ENCODE assay signal across 15 cellular contexts in the genomic region with DNA sequence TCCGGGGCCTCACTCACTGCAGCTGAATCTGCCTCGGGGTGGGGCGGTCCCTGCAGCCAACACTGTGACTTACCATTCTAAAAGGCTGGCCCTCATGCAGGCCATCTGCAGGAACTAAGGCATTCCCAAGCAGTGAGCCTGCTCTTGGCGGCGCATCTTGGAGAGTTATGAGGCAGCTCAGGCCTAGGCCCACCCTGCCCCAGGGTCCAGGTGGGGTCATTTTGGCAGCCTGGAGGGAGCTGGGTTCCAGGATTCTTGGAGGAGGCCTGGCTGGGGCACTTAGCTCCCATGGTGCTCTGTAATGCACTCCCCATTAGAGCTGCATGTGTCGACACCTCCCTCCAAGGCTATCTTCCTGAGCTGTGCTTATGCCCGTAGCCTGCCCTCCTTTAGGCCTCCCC. TPM values are rescaled to one million over a fixed set of nuclear protein-coding genes. Genes with fewer than 3 reads are reported as not detected.
DNase-seq lines count a peak whose midpoint lies in the region; ATAC-seq, FAIRE-seq and TF ChIP-seq lines count a peak whose summit lies in the region.
"Had no signal": no experiment of that assay in that cellular context is flagged by ENCODE, and none has a peak within 500 bp of the region (broad histone marks: within the 10 kb centered on the region; RNA-seq: fewer than 3 reads in every experiment).

No MANE protein-coding gene starts in this region.

- H3K4me3 Mint-ChIP-seq in stimulated activated effector memory CD8-positive, alpha-beta T cell treated with anti-CD3 and anti-CD28 coated beads, Interleukin-12 subunit alpha, Interleukin-12 subunit beta, amount 100 ng/mL, for 72 hours, result no peak overlapping the region
- no peak overlapping the region for H3K4me3 Mint-ChIP-seq in T-helper 17 cell
- H3K4me3 Mint-ChIP-seq: neural progenitor cell; T-helper 1 cell treated with Interleukin-12 subunit alpha and Interleukin-12 subunit beta and Interleukin-4 antibody, amounts not matched to agents 30 μg/mL and 1 μg/mL, for 36 hours had no signal

- peak; percentile 28 for DNase-seq in EL
- DNase-seq in GM12878 (ENCODE audit: low read depth, low spot score), result no peak
- peak; percentile 84 for DNase-seq in right atrium auricular region (ENCODE audit: low spot score)
- no peak for DNase-seq in stimulated activated effector memory CD8-positive, alpha-beta T cell treated with anti-CD3 and anti-CD28 coated beads, Interleukin-12 subunit alpha, Interleukin-12 subunit beta, amount 100 ng/mL, for 72 hours (ENCODE audit: low spot score in 2 of 2)
- no peak for DNase-seq in Kasumi-1 (lab: John Stamatoyannopoulos, UW)
- DNase-seq in T-helper 17 cell, result no peak
- no peak for DNase-seq in NCI-H2029 treated with DMSO at 0.1 percent for 48 hours (lab: John Stamatoyannopoulos, UW)
- DNase-seq: activated CD4-positive, alpha-beta T cell treated with anti-CD3 and anti-CD28 coated beads for 48 hours; anterior cingulate cortex; dermis blood vessel endothelial cell; stomach had no signal

- SMC1A ChIA-PET in GM12878 (lab: Charles Lee; ENCODE audit: uncharacterized antibody, unreplicated experiment), result no interaction called here

- RAD21 ChIA-PET in GM12878 (lab: Charles Lee; ENCODE audit: unreplicated experiment), result no interaction called here

- H3K4me1 ChIP-seq in GM12878 (ENCODE audit: control insufficient read depth, insufficient read depth, low read length) (no peaks in the 10 kb centered on the region), right atrium auricular region (no peaks in the 10 kb centered on the region)
- H3K4me1 ChIP-seq: neural progenitor cell had no signal

- H3K4me3 ChIP-seq in GM12878 (no peak overlapping the region), right atrium auricular region (no peak overlapping the region)
- H3K4me3 ChIP-seq: neural progenitor cell, stomach had no signal

- H3K27me3 ChIP-seq in GM12878 (replicated peaks in 1 of 2; ENCODE audit: control insufficient read depth in 2 of 2, insufficient read depth in 2 of 2, low read length in 1 of 2), result no peaks in the 10 kb centered on the region
- no peaks in the 10 kb centered on the region for H3K27me3 ChIP-seq in right atrium auricular region
- H3K27me3 ChIP-seq: neural progenitor cell, stomach had no signal

- TF ChIP-seq CTCF in GM12878 (IDR thresholded peaks at IDR 0.05 in 2 of 3, conservative IDR thresholded peaks at IDR 0.05 in 1 of 3; ENCODE audit: control insufficient read depth in 2 of 3, extremely low read depth in 1 of 3, insufficient read depth in 1 of 3, low read depth in 3 of 3, low read length in 3 of 3), result no peak
- TF ChIP-seq CTCF in right atrium auricular region (IDR thresholded peaks at IDR 0.05), result no peak

- H2AFZ ChIP-seq in GM12878 (ENCODE audit: control insufficient read depth, low read depth, low read length), result no peak overlapping the region
- H2AFZ ChIP-seq: neural progenitor cell had no signal

- no peak overlapping the region for H3K9ac ChIP-seq in GM12878 (ENCODE audit: control insufficient read depth, insufficient read depth, low read length)
- H3K9ac ChIP-seq: neural progenitor cell had no signal

- WGBS in GM12878 (ENCODE audit: insufficient coverage, insufficient replicate concordance, low lambda C conversion rate, missing lambda C conversion rate), result 29% methylated on average over 7 of the region's 7 CpGs

- no peaks in the 10 kb centered on the region for H3K79me2 ChIP-seq in GM12878 (ENCODE audit: control insufficient read depth, insufficient read depth, low read length)

- in situ Hi-C loops in GM12878 (cut with MboI), result no loop called here

- H3K36me3 ChIP-seq in GM12878 (ENCODE audit: control insufficient read depth in 2 of 2, insufficient read depth in 2 of 2, low read length in 1 of 2) (no peaks in the 10 kb centered on the region), right atrium auricular region (no peaks in the 10 kb centered on the region)
- H3K36me3 ChIP-seq: neural progenitor cell, stomach had no signal

- no peak overlapping the region for H3K4me2 ChIP-seq in GM12878 (ENCODE audit: control insufficient read depth, insufficient read depth)
- H3K4me2 ChIP-seq: neural progenitor cell had no signal

- BruUV-seq in GM12878 (replicated peaks; lab: Mats Ljungman, UMichigan), result no TSS peak

- H3K27ac ChIP-seq in GM12878 (ENCODE audit: control insufficient read depth, insufficient read depth) (no peak overlapping the region), right atrium auricular region (no peak overlapping the region)
- H3K27ac ChIP-seq: C4-2B, neural progenitor cell, stomach had no signal

- POLR2A ChIA-PET in GM12878 (lab: Charles Lee), result no interaction called here

- intact Hi-C loops in GM12878 (cut with micrococcal nuclease; ENCODE audit: unreplicated experiment), result no loop called here

- no peaks in the 10 kb centered on the region for H3K9me3 ChIP-seq in GM12878 (replicated peaks; ENCODE audit: control insufficient read depth, insufficient read depth, low read length)
- H3K9me3 ChIP-seq in right atrium auricular region, result no peaks in the 10 kb centered on the region
- H3K9me3 ChIP-seq in T-helper 17 cell (ENCODE audit: control insufficient read depth, low read length, poor library complexity, severe bottlenecking), result no peaks in the 10 kb centered on the region
- H3K9me3 ChIP-seq: stomach had no signal

- no peaks in the 10 kb centered on the region for H4K20me1 ChIP-seq in GM12878 (ENCODE audit: control insufficient read depth, insufficient read depth)

- ATAC-seq in GM12878 (peak; percentile 17; the same call in 2 of the 3 replicates), T-helper 17 cell (no peak), HG03521 (IDR thresholded peaks at IDR 0.05; ENCODE audit: unreplicated experiment) (no peak)
- no peak for ATAC-seq in stimulated activated effector memory CD8-positive, alpha-beta T cell treated with anti-CD3 and anti-CD28 coated beads, Interleukin-12 subunit alpha, Interleukin-12 subunit beta, amount 100 ng/mL, for 72 hours

- TF ChIP-seq RAD21 in GM12878 (IDR thresholded peaks at IDR 0.05; ENCODE audit: insufficient read depth, low read depth, low read length), result no peak

- FAIRE-seq in GM12878 (lab: Jason Lieb, UNC), result no peak

- CTCF ChIA-PET in GM12878 (lab: Yijun Ruan, JAX), result no interaction called here

- H3K36me3 Mint-ChIP-seq in stimulated activated effector memory CD8-positive, alpha-beta T cell treated with anti-CD3 and anti-CD28 coated beads, Interleukin-12 subunit alpha, Interleukin-12 subunit beta, amount 100 ng/mL, for 72 hours, result no peaks in the 10 kb centered on the region
- no peaks in the 10 kb centered on the region for H3K36me3 Mint-ChIP-seq in T-helper 17 cell (ENCODE audit: low read depth)
- H3K36me3 Mint-ChIP-seq: neural progenitor cell had no signal

- no peaks in the 10 kb centered on the region for H3K9me3 Mint-ChIP-seq in stimulated activated effector memory CD8-positive, alpha-beta T cell treated with anti-CD3 and anti-CD28 coated beads, Interleukin-12 subunit alpha, Interleukin-12 subunit beta, amount 100 ng/mL, for 72 hours
- H3K9me3 Mint-ChIP-seq: T-helper 1 cell treated with Interleukin-12 subunit alpha and Interleukin-12 subunit beta and Interleukin-4 antibody, amounts not matched to agents 30 μg/mL and 1 μg/mL, for 36 hours had no signal

- no peak for TF ChIP-seq EP300 in GM12878 (IDR thresholded peaks at IDR 0.05; ENCODE audit: borderline replicate concordance in 1 of 2, control insufficient read depth in 1 of 2, low read depth in 2 of 2, low read length in 2 of 2)

- TF ChIP-seq POLR2A in GM12878 (IDR thresholded peaks at IDR 0.05; ENCODE audit: low read depth, low read length), result no peak

- peaks cover 6% of the 10 kb centered on the region for H3K27me3 Mint-ChIP-seq in T-helper 17 cell

- H3K4me1 Mint-ChIP-seq in stimulated activated effector memory CD8-positive, alpha-beta T cell treated with anti-CD3 and anti-CD28 coated beads, Interleukin-12 subunit alpha, Interleukin-12 subunit beta, amount 100 ng/mL, for 72 hours, result no peaks in the 10 kb centered on the region
- H3K4me1 Mint-ChIP-seq in T-helper 17 cell, result no peaks in the 10 kb centered on the region

- peak overlapping the region; percentile 62 for H3K27ac Mint-ChIP-seq in stimulated activated effector memory CD8-positive, alpha-beta T cell treated with anti-CD3 and anti-CD28 coated beads, Interleukin-12 subunit alpha, Interleukin-12 subunit beta, amount 100 ng/mL, for 72 hours
- H3K27ac Mint-ChIP-seq in T-helper 17 cell, result no peak overlapping the region
- H3K27ac Mint-ChIP-seq: neural progenitor cell; T-helper 1 cell treated with Interleukin-12 subunit alpha and Interleukin-12 subunit beta and Interleukin-4 antibody, amounts not matched to agents 30 μg/mL and 1 μg/mL, for 36 hours had no signal

TF ChIP-seq in GM12878, 131 proteins besides CTCF, POLR2A, EP300 and RAD21 (continues in another document):
- TF ChIP-seq, protein P1, sequence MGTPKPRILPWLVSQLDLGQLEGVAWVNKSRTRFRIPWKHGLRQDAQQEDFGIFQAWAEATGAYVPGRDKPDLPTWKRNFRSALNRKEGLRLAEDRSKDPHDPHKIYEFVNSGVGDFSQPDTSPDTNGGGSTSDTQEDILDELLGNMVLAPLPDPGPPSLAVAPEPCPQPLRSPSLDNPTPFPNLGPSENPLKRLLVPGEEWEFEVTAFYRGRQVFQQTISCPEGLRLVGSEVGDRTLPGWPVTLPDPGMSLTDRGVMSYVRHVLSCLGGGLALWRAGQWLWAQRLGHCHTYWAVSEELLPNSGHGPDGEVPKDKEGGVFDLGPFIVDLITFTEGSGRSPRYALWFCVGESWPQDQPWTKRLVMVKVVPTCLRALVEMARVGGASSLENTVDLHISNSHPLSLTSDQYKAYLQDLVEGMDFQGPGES (IDR thresholded peaks at IDR 0.05), result no peak

RNA-seq across cellular contexts. Expression of a gene that starts 14.8 kb away (rescaled TPM):
- 12.6 and 12.8 TPM in 2 replicates for total RNA-seq in GM12878 (2013; cell fraction: nucleolus; rRNA removed)
- total RNA-seq in GM12878 (2014; rRNA removed) (16.1 and 21.3 TPM in 2 replicates), GM12878 (2014; rRNA removed; fragmentation: Illumina TruSeq; extraction: Trizol) (6.3 and 9.6 TPM in 2 replicates), GM12878 (2021) (21.0 TPM in 2 replicates), right atrium auricular region (10 to 100 TPM in 1 of 2 donors, 1 to 10 TPM in 1; 7.6 to 15.3 TPM), T-helper 17 cell (100 to 1,000 TPM; 132 to 133 TPM)
- 11.7 TPM for polyA plus RNA-seq in GM12878 (2011; ENCODE audit: low read depth)
- polyA plus RNA-seq in GM12878 (2011; rRNA removed) (1.3 and 2.2 TPM in 2 replicates), GM12878 (2014; fragmentation: Illumina TruSeq; extraction: Trizol) (2.7 and 6.7 TPM in 2 replicates), GM12878 (2014; fragmentation: Nextera tagmentation; extraction: Ambion mirVana) (under 1 TPM; 0.32 to 0.91 TPM), GM12878 (2014; rRNA removed) (12.7 and 20.5 TPM in 2 replicates), GM12878 (2016; fragmentation: Nextera tagmentation; extraction: Ambion mirVana) (10 to 100 TPM; 15.8 to 16.8 TPM)
- polyA plus RNA-seq in GM12878 (2011; cell fraction: cytosol; rRNA removed), result 2.6 and 3.7 TPM in 2 replicates
- 7.8 and 7.9 TPM in 2 replicates for polyA plus RNA-seq in GM12878 (2011; cell fraction: nucleus; rRNA removed)
- polyA plus RNA-seq in GM12878 (2012), result 36.1 and 36.8 TPM in 2 replicates
- 1.8 and 3.0 TPM in 2 replicates for polyA minus RNA-seq in GM12878 (2011; rRNA and poly(A)+ RNA removed)
- 0.80 and 2.8 TPM in 2 replicates for polyA minus RNA-seq in GM12878 (2011; cell fraction: cytosol; rRNA and poly(A)+ RNA removed)
- 1.8 and 3.1 TPM in 2 replicates for polyA minus RNA-seq in GM12878 (2011; cell fraction: nucleus; rRNA and poly(A)+ RNA removed)

Comparison
In these comparisons a context has a peak if more than half of its experiments do, and no peak if none do; other contexts are left out.
1. DNase-seq: peak in EL (single experiment) and right atrium auricular region (single experiment); none in GM12878 (single experiment), stimulated activated effector memory CD8-positive, alpha-beta T cell treated with anti-CD3 and anti-CD28 coated beads, Interleukin-12 subunit alpha, Interleukin-12 subunit beta, amount 100 ng/mL, for 72 hours (0 of 2), Kasumi-1 (0 of 2), T-helper 17 cell (0 of 3) and NCI-H2029 treated with DMSO at 0.1 percent for 48 hours (single experiment).
2. RNA of a gene that starts 14.8 kb away (total RNA-seq): 132 to 133 TPM in T-helper 17 cell; 6.3 to 21.3 TPM in GM12878 and 7.6 to 15.3 TPM in right atrium auricular region; every median in the first group is over 4 times any median in the second.